In genomic region chr3:197362086-197362485, GRCh38 we compare ENCODE assay signal across 20 cellular contexts.
"Had no signal": no experiment of that assay in that cellular context is flagged by ENCODE, and none has a peak within 500 bp of the region (broad histone marks: within the 10 kb centered on the region; RNA-seq: fewer than 3 reads in every experiment).

No MANE protein-coding gene starts in this region.

- H3K27me3 ChIP-seq: cardiac muscle cell, colonic mucosa, heart left ventricle, ovary, right atrium auricular region, transverse colon had no signal

- H3K9me3 ChIP-seq: colonic mucosa, ovary, right atrium auricular region, thoracic aorta had no signal

- H3K27ac ChIP-seq: cardiac muscle cell, colonic mucosa, heart left ventricle, ovary, right atrium auricular region, spleen, thoracic aorta, transverse colon had no signal

- H3K4me3 ChIP-seq: cardiac muscle cell, colonic mucosa, heart left ventricle, mucosa of descending colon, ovary, right atrium auricular region, spleen, thoracic aorta, transverse colon had no signal

- DNase-seq: cerebellar nuclear complex; colonic mucosa; effector CD4-positive, alpha-beta T cell; endodermal cell; heart left ventricle; hippocampal formation; kidney glomerular epithelial cell; mammary epithelial cell; mucosa of descending colon; ovary; stimulated activated CD4-positive, alpha-beta T cell treated with anti-CD3 and anti-CD28 coated beads, Interleukin-15, amount 100 ng/mL, for 24 hours; stimulated activated CD4-positive, alpha-beta T cell treated with anti-CD3 and anti-CD28 coated beads, Interleukin-1b, Interleukin-23, amount 100 ng/mL, for 48 hours; stimulated activated CD4-positive, alpha-beta T cell treated with anti-CD3 and anti-CD28 coated beads, Interleukin-4, amount 100 ng/mL, for 24 hours; stimulated activated naive CD8-positive, alpha-beta T cell treated with anti-CD3 and anti-CD28 coated beads, Interleukin-15, amount 100 ng/mL, for 72 hours; transverse colon had no signal

- H3K4me1 ChIP-seq: colonic mucosa, spleen had no signal

- ATAC-seq: heart left ventricle; mucosa of descending colon; stimulated activated memory B cell treated with anti-CD40 and anti-IgM and Interleukin-4, amounts not matched to agents 10 μg/mL and 1 μg/mL and 100 μg/mL, for 72 hours; stimulated activated naive CD8-positive, alpha-beta T cell treated with anti-CD3 and anti-CD28 coated beads, Interleukin-15, amount 100 ng/mL, for 72 hours had no signal

- H3K36me3 ChIP-seq: cardiac muscle cell, colonic mucosa, heart left ventricle, ovary, right atrium auricular region, spleen, thoracic aorta, transverse colon had no signal
